Comparison of ENCODE assay signal across 1 cellular context in the genomic region with DNA sequence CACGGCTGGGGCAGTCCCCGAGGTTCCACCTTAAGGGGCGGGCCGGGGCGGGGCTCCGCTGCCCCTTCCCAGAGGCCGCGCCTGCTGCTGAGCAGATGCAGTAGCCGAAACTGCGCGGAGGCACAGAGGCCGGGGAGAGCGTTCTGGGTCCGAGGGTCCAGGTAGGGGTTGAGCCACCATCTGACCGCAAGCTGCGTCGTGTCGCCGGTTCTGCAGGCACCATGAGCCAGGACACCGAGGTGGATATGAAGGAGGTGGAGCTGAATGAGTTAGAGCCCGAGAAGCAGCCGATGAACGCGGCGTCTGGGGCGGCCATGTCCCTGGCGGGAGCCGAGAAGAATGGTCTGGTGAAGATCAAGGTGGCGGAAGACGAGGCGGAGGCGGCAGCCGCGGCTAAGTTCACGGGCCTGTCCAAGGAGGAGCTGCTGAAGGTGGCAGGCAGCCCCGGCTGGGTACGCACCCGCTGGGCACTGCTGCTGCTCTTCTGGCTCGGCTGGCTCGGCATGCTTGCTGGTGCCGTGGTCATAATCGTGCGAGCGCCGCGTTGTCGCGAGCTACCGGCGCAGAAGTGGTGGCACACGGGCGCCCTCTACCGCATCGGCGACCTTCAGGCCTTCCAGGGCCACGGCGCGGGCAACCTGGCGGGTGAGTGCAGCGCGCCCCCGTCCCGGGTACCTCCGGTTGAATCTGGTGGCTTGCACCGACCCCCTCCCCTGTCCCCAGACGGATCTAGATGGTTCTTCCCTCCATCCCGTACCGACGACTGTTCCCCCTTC.
A peak's percentile ranks its signal among the peaks of the same experiment; 100 is the strongest.
TF ChIP-seq lines count a peak whose summit lies in the region.

Gene SLC3A2 (plus strand): TSS at position 94 of the 776 bp plus-strand sequence. CDS start 128 bp downstream, at position 222.

TF ChIP-seq in HEK293, 187 proteins besides CTCF, POLR2A, EP300 and RAD21 (continued from another document and continues in another):
- TF ChIP-seq, protein P1, sequence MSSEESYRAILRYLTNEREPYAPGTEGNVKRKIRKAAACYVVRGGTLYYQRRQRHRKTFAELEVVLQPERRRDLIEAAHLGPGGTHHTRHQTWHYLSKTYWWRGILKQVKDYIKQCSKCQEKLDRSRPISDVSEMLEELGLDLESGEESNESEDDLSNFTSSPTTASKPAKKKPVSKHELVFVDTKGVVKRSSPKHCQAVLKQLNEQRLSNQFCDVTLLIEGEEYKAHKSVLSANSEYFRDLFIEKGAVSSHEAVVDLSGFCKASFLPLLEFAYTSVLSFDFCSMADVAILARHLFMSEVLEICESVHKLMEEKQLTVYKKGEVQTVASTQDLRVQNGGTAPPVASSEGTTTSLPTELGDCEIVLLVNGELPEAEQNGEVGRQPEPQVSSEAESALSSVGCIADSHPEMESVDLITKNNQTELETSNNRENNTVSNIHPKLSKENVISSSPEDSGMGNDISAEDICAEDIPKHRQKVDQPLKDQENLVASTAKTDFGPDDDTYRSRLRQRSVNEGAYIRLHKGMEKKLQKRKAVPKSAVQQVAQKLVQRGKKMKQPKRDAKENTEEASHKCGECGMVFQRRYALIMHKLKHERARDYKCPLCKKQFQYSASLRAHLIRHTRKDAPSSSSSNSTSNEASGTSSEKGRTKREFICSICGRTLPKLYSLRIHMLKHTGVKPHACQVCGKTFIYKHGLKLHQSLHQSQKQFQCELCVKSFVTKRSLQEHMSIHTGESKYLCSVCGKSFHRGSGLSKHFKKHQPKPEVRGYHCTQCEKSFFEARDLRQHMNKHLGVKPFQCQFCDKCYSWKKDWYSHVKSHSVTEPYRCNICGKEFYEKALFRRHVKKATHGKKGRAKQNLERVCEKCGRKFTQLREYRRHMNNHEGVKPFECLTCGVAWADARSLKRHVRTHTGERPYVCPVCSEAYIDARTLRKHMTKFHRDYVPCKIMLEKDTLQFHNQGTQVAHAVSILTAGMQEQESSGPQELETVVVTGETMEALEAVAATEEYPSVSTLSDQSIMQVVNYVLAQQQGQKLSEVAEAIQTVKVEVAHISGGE (tag by site-specific recombination; conservative IDR thresholded peaks at IDR 0.05; ENCODE audit: low read depth), result peak; percentile 76
- TF ChIP-seq ZNF670 (tag by site-specific recombination; IDR thresholded peaks at IDR 0.05; ENCODE audit: low read depth), result no peak
- peak; percentile 94 for TF ChIP-seq ZBTB26 (tag by site-specific recombination; optimal IDR thresholded peaks at IDR 0.05)
- TF ChIP-seq, protein P2, sequence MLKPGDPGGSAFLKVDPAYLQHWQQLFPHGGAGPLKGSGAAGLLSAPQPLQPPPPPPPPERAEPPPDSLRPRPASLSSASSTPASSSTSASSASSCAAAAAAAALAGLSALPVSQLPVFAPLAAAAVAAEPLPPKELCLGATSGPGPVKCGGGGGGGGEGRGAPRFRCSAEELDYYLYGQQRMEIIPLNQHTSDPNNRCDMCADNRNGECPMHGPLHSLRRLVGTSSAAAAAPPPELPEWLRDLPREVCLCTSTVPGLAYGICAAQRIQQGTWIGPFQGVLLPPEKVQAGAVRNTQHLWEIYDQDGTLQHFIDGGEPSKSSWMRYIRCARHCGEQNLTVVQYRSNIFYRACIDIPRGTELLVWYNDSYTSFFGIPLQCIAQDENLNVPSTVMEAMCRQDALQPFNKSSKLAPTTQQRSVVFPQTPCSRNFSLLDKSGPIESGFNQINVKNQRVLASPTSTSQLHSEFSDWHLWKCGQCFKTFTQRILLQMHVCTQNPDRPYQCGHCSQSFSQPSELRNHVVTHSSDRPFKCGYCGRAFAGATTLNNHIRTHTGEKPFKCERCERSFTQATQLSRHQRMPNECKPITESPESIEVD (tag by site-specific recombination; IDR thresholded peaks at IDR 0.05), result peak; percentile 3; the same call in 1 of the 2 replicates
- peak; percentile 85; the same call in 1 of the 2 replicates for TF ChIP-seq KLF8 (tag by site-specific recombination; IDR thresholded peaks at IDR 0.05)
- no peak for TF ChIP-seq ZNF248 (tag by site-specific recombination; IDR thresholded peaks at IDR 0.05)
- TF ChIP-seq ZNF2 (tag by site-specific recombination; IDR thresholded peaks at IDR 0.05), result peak; percentile 90; the same call in 1 of the 2 replicates
- no peak for TF ChIP-seq AEBP2 (tag by site-specific recombination; IDR thresholded peaks at IDR 0.05; ENCODE audit: borderline replicate concordance)
- TF ChIP-seq ZFP37 (tag by site-specific recombination; IDR thresholded peaks at IDR 0.05), result peak; percentile 98
- TF ChIP-seq ZNF433 (tag by site-specific recombination; IDR thresholded peaks at IDR 0.05; ENCODE audit: low read depth), result no peak
- peak; percentile 61 for TF ChIP-seq ZNF76 (tag by site-specific recombination; IDR thresholded peaks at IDR 0.05; ENCODE audit: borderline replicate concordance, low read depth)
- TF ChIP-seq ZNF362 (tag by site-specific recombination; IDR thresholded peaks at IDR 0.05), result no peak
- TF ChIP-seq INSM2 (tag by site-specific recombination; IDR thresholded peaks at IDR 0.05), result peak; percentile 50; the same call in 1 of the 2 replicates
- no peak for TF ChIP-seq ZNF776 (tag by site-specific recombination; IDR thresholded peaks at IDR 0.05; ENCODE audit: borderline replicate concordance)
- TF ChIP-seq ZNF777 (tag by site-specific recombination; IDR thresholded peaks at IDR 0.05; ENCODE audit: borderline replicate concordance), result no peak
- TF ChIP-seq ZNF138 (tag by site-specific recombination; IDR thresholded peaks at IDR 0.05; ENCODE audit: borderline replicate concordance), result no peak
- TF ChIP-seq, protein P3, sequence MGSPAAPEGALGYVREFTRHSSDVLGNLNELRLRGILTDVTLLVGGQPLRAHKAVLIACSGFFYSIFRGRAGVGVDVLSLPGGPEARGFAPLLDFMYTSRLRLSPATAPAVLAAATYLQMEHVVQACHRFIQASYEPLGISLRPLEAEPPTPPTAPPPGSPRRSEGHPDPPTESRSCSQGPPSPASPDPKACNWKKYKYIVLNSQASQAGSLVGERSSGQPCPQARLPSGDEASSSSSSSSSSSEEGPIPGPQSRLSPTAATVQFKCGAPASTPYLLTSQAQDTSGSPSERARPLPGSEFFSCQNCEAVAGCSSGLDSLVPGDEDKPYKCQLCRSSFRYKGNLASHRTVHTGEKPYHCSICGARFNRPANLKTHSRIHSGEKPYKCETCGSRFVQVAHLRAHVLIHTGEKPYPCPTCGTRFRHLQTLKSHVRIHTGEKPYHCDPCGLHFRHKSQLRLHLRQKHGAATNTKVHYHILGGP (tag by site-specific recombination; IDR thresholded peaks at IDR 0.05), result no peak
- peak; percentile 24; the same call in 1 of the 2 replicates for TF ChIP-seq ZBTB7A (tag by site-specific recombination; IDR thresholded peaks at IDR 0.05; ENCODE audit: low read depth)
- no peak for TF ChIP-seq ZNF416 (tag by site-specific recombination; IDR thresholded peaks at IDR 0.05)
- TF ChIP-seq ZNF514 (tag by site-specific recombination; IDR thresholded peaks at IDR 0.05), result no peak
- TF ChIP-seq TCF7L2 (IDR thresholded peaks at IDR 0.05; ENCODE audit: borderline replicate concordance, low read depth, low read length), result no peak; the same call in 1 of the 2 replicates
- TF ChIP-seq ZIC2 (tag by site-specific recombination; IDR thresholded peaks at IDR 0.05), result peak; percentile 22; the same call in 1 of the 2 replicates
- TF ChIP-seq BCL11B (tag by site-specific recombination; IDR thresholded peaks at IDR 0.05; ENCODE audit: low read depth), result peak; percentile 78; the same call in 1 of the 2 replicates
- TF ChIP-seq, protein P4, sequence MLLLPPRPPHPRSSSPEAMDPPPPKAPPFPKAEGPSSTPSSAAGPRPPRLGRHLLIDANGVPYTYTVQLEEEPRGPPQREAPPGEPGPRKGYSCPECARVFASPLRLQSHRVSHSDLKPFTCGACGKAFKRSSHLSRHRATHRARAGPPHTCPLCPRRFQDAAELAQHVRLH (tag by site-specific recombination; IDR thresholded peaks at IDR 0.05), result no peak; the same call in 1 of the 2 replicates
- TF ChIP-seq ZNF501 (tag by site-specific recombination; IDR thresholded peaks at IDR 0.05), result peak; percentile 96
- no peak for TF ChIP-seq ZNF19 (tag by site-specific recombination; IDR thresholded peaks at IDR 0.05; ENCODE audit: low read depth)
- TF ChIP-seq ZNF148 (tag by site-specific recombination; IDR thresholded peaks at IDR 0.05; ENCODE audit: borderline replicate concordance), result no peak
- no peak for TF ChIP-seq ZNF133 (tag by site-specific recombination; IDR thresholded peaks at IDR 0.05)
- TF ChIP-seq HOXD13 (CRISPR knock-in tag; IDR thresholded peaks at IDR 0.05; ENCODE audit: borderline replicate concordance), result 0 out of 2 replicates have a peak, but pooled peaks have one; percentile 6
- TF ChIP-seq MEIS1 (CRISPR knock-in tag; IDR thresholded peaks at IDR 0.05; ENCODE audit: borderline replicate concordance), result 0 out of 2 replicates have a peak, but pooled peaks have one; percentile 23
- no peak for TF ChIP-seq ZNF707 (tag by site-specific recombination; IDR thresholded peaks at IDR 0.05)
- TF ChIP-seq ZNF843 (tag by site-specific recombination; IDR thresholded peaks at IDR 0.05), result peak; percentile 60; the same call in 1 of the 2 replicates
- TF ChIP-seq ZNF280D (tag by site-specific recombination; IDR thresholded peaks at IDR 0.05), result peak; percentile 40; the same call in 1 of the 2 replicates
- peak; percentile 16; the same call in 1 of the 2 replicates for TF ChIP-seq ZNF654 (tag by site-specific recombination; IDR thresholded peaks at IDR 0.05; ENCODE audit: low read depth)
